ENCODE assay signal across 11 cellular contexts in the genomic region with DNA sequence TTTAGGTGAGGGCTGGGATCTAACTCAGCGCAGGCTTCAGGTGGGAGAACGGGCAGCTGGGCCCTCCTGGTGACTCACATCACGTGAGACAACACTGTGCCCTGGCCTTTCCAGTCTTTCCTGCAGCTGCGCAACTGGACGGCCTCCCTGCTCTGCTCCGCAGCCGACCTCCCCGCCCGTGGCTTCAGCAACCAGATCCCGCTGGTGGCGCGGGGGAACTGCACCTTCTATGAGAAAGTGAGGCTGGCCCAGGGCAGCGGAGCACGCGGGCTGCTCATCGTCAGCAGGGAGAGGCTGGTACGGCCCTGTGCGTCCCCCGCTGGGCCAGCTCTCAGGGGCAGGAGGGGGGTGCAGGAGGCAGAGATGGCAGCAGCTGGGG. TPM values are rescaled to one million over a fixed set of nuclear protein-coding genes. Genes with fewer than 3 reads are reported as not detected.
A peak's percentile ranks its signal among the peaks of the same experiment; 100 is the strongest.
DNase-seq lines count a peak whose midpoint lies in the region; ATAC-seq and TF ChIP-seq lines count a peak whose summit lies in the region.
"Had no signal": no experiment of that assay in that cellular context is flagged by ENCODE, and none has a peak within 500 bp of the region (broad histone marks: within the 10 kb centered on the region; RNA-seq: fewer than 3 reads in every experiment).

No MANE protein-coding gene starts in this region.

- H3K4me1 Mint-ChIP-seq in chondrocyte (ENCODE audit: low read depth) (peaks cover 9% of the 10 kb centered on the region), T-helper 17 cell (peaks cover 13% of the 10 kb centered on the region)

- H3K36me3 Mint-ChIP-seq in chondrocyte (ENCODE audit: low read depth) (peaks cover 2% of the 10 kb centered on the region), T-helper 17 cell (ENCODE audit: low read depth) (no peaks in the 10 kb centered on the region)

- H3K4me3 Mint-ChIP-seq in chondrocyte (ENCODE audit: unreplicated experiment) (no peak overlapping the region), T-helper 17 cell (no peak overlapping the region)

- peaks cover 7% of the 10 kb centered on the region for H3K36me3 ChIP-seq in right atrium auricular region

- H3K9me3 ChIP-seq in right atrium auricular region (no peaks in the 10 kb centered on the region), T-helper 17 cell (ENCODE audit: control insufficient read depth, low read length, poor library complexity, severe bottlenecking) (no peaks in the 10 kb centered on the region)

- H3K27ac Mint-ChIP-seq in chondrocyte (ENCODE audit: unreplicated experiment) (peak overlapping the region; percentile 41), T-helper 17 cell (no peak overlapping the region)

- intact Hi-C loops in Right ventricle myocardium inferior (cut with DNase I): no loop called here

- H3K4me1 ChIP-seq in right atrium auricular region: peaks cover 0 to 15% of the 10 kb centered on the region in 2 donors

- no peaks in the 10 kb centered on the region for H3K9me3 Mint-ChIP-seq in chondrocyte (ENCODE audit: low read depth)

- ATAC-seq in Right ventricle myocardium inferior: peak; percentile 18
- ATAC-seq in HG03378 (IDR thresholded peaks at IDR 0.05; ENCODE audit: unreplicated experiment): no peak
- no peak for ATAC-seq in GM19023 (IDR thresholded peaks at IDR 0.05; ENCODE audit: unreplicated experiment)
- ATAC-seq in T-helper 17 cell: no peak
- ATAC-seq: left lobe of liver had no signal

- H3K27ac ChIP-seq in right atrium auricular region: no peak overlapping the region

- peak; percentile 72 for DNase-seq in Right ventricle myocardium inferior (ENCODE audit: missing footprints)
- no peak for DNase-seq in right atrium auricular region (ENCODE audit: low spot score)
- DNase-seq in chondrocyte (ENCODE audit: low spot score): peak; percentile 90
- DNase-seq in medulla oblongata (ENCODE audit: extremely low spot score): peak; percentile 82
- no peak for DNase-seq in NCI-H2227 treated with DMSO at 0.1 percent for 48 hours (lab: John Stamatoyannopoulos, UW)
- DNase-seq in T-helper 17 cell: no peak
- DNase-seq: amniotic stem cell; stimulated activated CD4-positive, alpha-beta T cell treated with anti-CD3 and anti-CD28 coated beads, Interleukin-2, amount 100 ng/mL, for 24 hours had no signal

- H3K27me3 Mint-ChIP-seq in chondrocyte (ENCODE audit: low read depth) (no peaks in the 10 kb centered on the region), T-helper 17 cell (no peaks in the 10 kb centered on the region)

- no peaks in the 10 kb centered on the region for H3K27me3 ChIP-seq in right atrium auricular region

- no peak overlapping the region for H3K4me3 ChIP-seq in right atrium auricular region

- no peak for TF ChIP-seq CTCF in right atrium auricular region (IDR thresholded peaks at IDR 0.05)
- TF ChIP-seq CTCF in chondrocyte (IDR thresholded peaks at IDR 0.05): peak; percentile 55

RNA-seq across cellular contexts. Expression of gene SPPL2B, which starts 8.8 kb away (rescaled TPM):
- 24.9 TPM for total RNA-seq in Right ventricle myocardium inferior
- 10 to 100 TPM; 16.7 to 19.8 TPM for total RNA-seq in right atrium auricular region
- 48.9 to 67.0 TPM (median 51.4 TPM) in 3 replicates for total RNA-seq in chondrocyte
- total RNA-seq in T-helper 17 cell: 10 to 100 TPM; 73.2 to 86.1 TPM

RNA-seq across cellular contexts. Expression of gene LSM7, which starts 8.9 kb away (rescaled TPM):
- 46.7 TPM for total RNA-seq in Right ventricle myocardium inferior
- total RNA-seq in right atrium auricular region: 100 to 1,000 TPM in 1 of 2 donors, 10 to 100 TPM in 1; 38.6 to 104 TPM
- 73.9 to 88.1 TPM (median 76.2 TPM) in 3 replicates for total RNA-seq in chondrocyte
- 10 to 100 TPM; 71.5 to 72.2 TPM for total RNA-seq in T-helper 17 cell

RNA-seq across cellular contexts. Expression of gene TMPRSS9, which starts 22.7 kb away (rescaled TPM):
- not detected for total RNA-seq in Right ventricle myocardium inferior
- total RNA-seq in right atrium auricular region: not detected
- 0.15 to 0.26 TPM in 2 of 3 replicates, not detected in the other for total RNA-seq in chondrocyte
- total RNA-seq in T-helper 17 cell: not detected

RNA-seq across cellular contexts. Expression of gene LINGO3, which starts 29.4 kb away (rescaled TPM):
- total RNA-seq in Right ventricle myocardium inferior (not detected), right atrium auricular region (not detected), chondrocyte (0.15 to 0.48 TPM in 2 of 3 replicates, not detected in the other), T-helper 17 cell (under 1 TPM; 0.20 to 0.29 TPM)
- total RNA-seq: left lobe of liver had no signal

RNA-seq across cellular contexts. Expression of gene PEAK3, which starts 55.3 kb away (rescaled TPM):
- total RNA-seq in Right ventricle myocardium inferior (0.68 TPM), right atrium auricular region (1 to 10 TPM; 1.5 to 1.9 TPM), chondrocyte (0.31 to 0.50 TPM (median 0.38 TPM) in 3 replicates), T-helper 17 cell (not detected)

Comparison
In these comparisons a context has a peak if more than half of its experiments do, and no peak if none do; other contexts are left out.
1. DNase-seq: peak in Right ventricle myocardium inferior (single experiment), chondrocyte (single experiment) and medulla oblongata (single experiment); none in right atrium auricular region (single experiment), NCI-H2227 treated with DMSO at 0.1 percent for 48 hours (single experiment) and T-helper 17 cell (0 of 3).